ENCODE assay signal across 28 cellular contexts in genomic region chr9:27429917-27430316, GRCh38.
DNase-seq lines count a peak whose midpoint lies in the region; ATAC-seq and TF ChIP-seq lines count a peak whose summit lies in the region.
"Had no signal": no experiment of that assay in that cellular context is flagged by ENCODE, and none has a peak within 500 bp of the region (broad histone marks: within the 10 kb centered on the region; RNA-seq: fewer than 3 reads in every experiment).

No MANE protein-coding gene starts in this region.

- no peaks in the 10 kb centered on the region for H3K9me3 Mint-ChIP-seq in nephron progenitor cell
- H3K9me3 Mint-ChIP-seq: activated naive CD8-positive, alpha-beta T cell treated with anti-CD3 and anti-CD28 coated beads, Interleukin-2, amount 50 U/mL, for 24 hours; stimulated activated effector memory CD8-positive, alpha-beta T cell treated with anti-CD3 and anti-CD28 coated beads, Interleukin-12 subunit alpha, Interleukin-12 subunit beta, amount 100 ng/mL, for 72 hours; T-cell had no signal

- H3K9me3 ChIP-seq in esophagus (ENCODE audit: control insufficient read depth in 2 of 2, insufficient read depth in 1 of 2, low read depth in 1 of 2, low read length in 1 of 2) (no peaks in the 10 kb centered on the region), uterus (no peaks in the 10 kb centered on the region)
- H3K9me3 ChIP-seq: BLaER1 treated with 17β-estradiol and CSF1 and Interleukin-3, amounts not matched to agents 10 nM and 100 nM; prostate gland; SJSA1 had no signal

- peaks cover 8% of the 10 kb centered on the region for H3K27me3 Mint-ChIP-seq in nephron progenitor cell (ENCODE audit: low read depth, poor library complexity)
- H3K27me3 Mint-ChIP-seq: activated naive CD8-positive, alpha-beta T cell treated with anti-CD3 and anti-CD28 coated beads, Interleukin-2, amount 50 U/mL, for 24 hours; memory B cell had no signal

- 56 to 64% methylated on average over 4 of the region's 4 CpGs for WGBS in esophagus, 2 donors

- intact Hi-C loops in uterus (cut with DNase I; ENCODE audit: low total_unique reads): no loop called here

- no peaks in the 10 kb centered on the region for H3K36me3 Mint-ChIP-seq in nephron progenitor cell (ENCODE audit: low read depth)
- H3K36me3 Mint-ChIP-seq: stimulated activated effector memory CD8-positive, alpha-beta T cell treated with anti-CD3 and anti-CD28 coated beads, Interleukin-12 subunit alpha, Interleukin-12 subunit beta, amount 100 ng/mL, for 72 hours; T-cell had no signal

- no peak for ATAC-seq in GM19467 (IDR thresholded peaks at IDR 0.05; ENCODE audit: unreplicated experiment)
- ATAC-seq: activated CD8-positive, alpha-beta T cell treated with anti-CD3 and anti-CD28 coated beads, Interleukin-2, amount 10 ng/mL, durations not matched to agents 7 days and 5 days; activated naive CD8-positive, alpha-beta T cell treated with anti-CD3 and anti-CD28 coated beads, Interleukin-2, amount 50 U/mL, for 24 hours; HCT116; K562; sciatic nerve; stimulated activated effector memory CD8-positive, alpha-beta T cell treated with anti-CD3 and anti-CD28 coated beads, Interleukin-12 subunit alpha, Interleukin-12 subunit beta, amount 100 ng/mL, for 72 hours; T-cell had no signal

- H3K27me3 ChIP-seq in esophagus (ENCODE audit: control insufficient read depth in 1 of 2, insufficient read depth in 2 of 2, low read length in 2 of 2) (no peaks in the 10 kb centered on the region), uterus (no peaks in the 10 kb centered on the region)
- H3K27me3 ChIP-seq: BLaER1 treated with 17β-estradiol and CSF1 and Interleukin-3, amounts not matched to agents 10 nM and 100 nM; SJSA1 had no signal

- TF ChIP-seq CTCF in nephron progenitor cell (IDR thresholded peaks at IDR 0.05) (no peak), uterus (IDR thresholded peaks at IDR 0.05) (no peak)

- peaks cover 100% of the 10 kb centered on the region for H3K4me1 Mint-ChIP-seq in nephron progenitor cell
- H3K4me1 Mint-ChIP-seq: stimulated activated effector memory CD8-positive, alpha-beta T cell treated with anti-CD3 and anti-CD28 coated beads, Interleukin-12 subunit alpha, Interleukin-12 subunit beta, amount 100 ng/mL, for 72 hours had no signal

- H3K4me3 Mint-ChIP-seq in nephron progenitor cell: peak overlapping the region; percentile 50
- H3K4me3 Mint-ChIP-seq: activated CD8-positive, alpha-beta T cell treated with anti-CD3 and anti-CD28 coated beads, Interleukin-2, amount 10 ng/mL, durations not matched to agents 7 days and 5 days; activated naive CD8-positive, alpha-beta T cell treated with anti-CD3 and anti-CD28 coated beads, Interleukin-2, amount 50 U/mL, for 24 hours; memory B cell; stimulated activated effector memory CD8-positive, alpha-beta T cell treated with anti-CD3 and anti-CD28 coated beads, Interleukin-12 subunit alpha, Interleukin-12 subunit beta, amount 100 ng/mL, for 72 hours; T-cell had no signal

- TF ChIP-seq POLR2A in uterus (IDR thresholded peaks at IDR 0.05): no peak

- H3K36me3 ChIP-seq in esophagus (ENCODE audit: control insufficient read depth in 2 of 2, insufficient read depth in 2 of 2, low read length in 1 of 2) (no peaks in the 10 kb centered on the region), uterus (no peaks in the 10 kb centered on the region)
- H3K36me3 ChIP-seq: prostate gland, SJSA1 had no signal

- peak; percentile 18 for DNase-seq in UCSD-AML1 (lab: John Stamatoyannopoulos, UW; ENCODE audit: unreplicated experiment)
- no peak for DNase-seq in nephron progenitor cell
- DNase-seq in uterus: no peak
- DNase-seq in iPS-NIHi11 (ENCODE audit: low spot score): no peak
- no peak for DNase-seq in HuH-7.5 (ENCODE audit: low spot score)
- DNase-seq: activated CD4-positive, alpha-beta T cell treated with anti-CD3 and anti-CD28 coated beads for 1 hour; activated CD8-positive, alpha-beta T cell treated with anti-CD3 and anti-CD28 coated beads, Interleukin-2, amount 10 ng/mL, durations not matched to agents 7 days and 5 days; activated gamma-delta T cell; activated naive CD8-positive, alpha-beta T cell treated with anti-CD3 and anti-CD28 coated beads, Interleukin-2, amount 50 U/mL, for 24 hours; activated T-cell treated with anti-CD3 and anti-CD28 coated beads for 4 hours; COR-L47; DMS79; effector memory CD4-positive, alpha-beta T cell; GF-D8; NCI-H2029 treated with DMSO at 0.1 percent for 48 hours; NCI-H774; stimulated activated CD4-positive, alpha-beta T cell treated with anti-CD3 and anti-CD28 coated beads, Interleukin-4, amount 100 ng/mL, for 24 hours; T-cell had no signal

- H3K4me3 ChIP-seq in esophagus (ENCODE audit: low read depth in 1 of 2, low read length in 2 of 2) (no peak overlapping the region), uterus (no peak overlapping the region)
- H3K4me3 ChIP-seq: BLaER1 treated with 17β-estradiol and CSF1 and Interleukin-3, amounts not matched to agents 10 nM and 100 nM; K562; prostate gland; SJSA1 had no signal

- H3K27ac ChIP-seq in esophagus (ENCODE audit: low read depth in 2 of 2, low read length in 1 of 2) (peak overlapping the region; percentile 7 to 13), uterus (peak overlapping the region; percentile 67 to 88)
- H3K27ac ChIP-seq: BLaER1 treated with 17β-estradiol and CSF1 and Interleukin-3, amounts not matched to agents 10 nM and 100 nM; SJSA1 had no signal

- peaks cover 0 to 9% of the 10 kb centered on the region in 2 donors for H3K4me1 ChIP-seq in esophagus (ENCODE audit: control insufficient read depth in 2 of 2, insufficient read depth in 2 of 2, low read length in 1 of 2)
- H3K4me1 ChIP-seq in uterus: peaks cover 0 to 17% of the 10 kb centered on the region in 2 donors
- H3K4me1 ChIP-seq: prostate gland, SJSA1 had no signal

- H3K27ac Mint-ChIP-seq in nephron progenitor cell: peak overlapping the region; percentile 96
- H3K27ac Mint-ChIP-seq: activated CD8-positive, alpha-beta T cell treated with anti-CD3 and anti-CD28 coated beads, Interleukin-2, amount 10 ng/mL, durations not matched to agents 7 days and 5 days; activated naive CD8-positive, alpha-beta T cell treated with anti-CD3 and anti-CD28 coated beads, Interleukin-2, amount 50 U/mL, for 24 hours; memory B cell; stimulated activated effector memory CD8-positive, alpha-beta T cell treated with anti-CD3 and anti-CD28 coated beads, Interleukin-12 subunit alpha, Interleukin-12 subunit beta, amount 100 ng/mL, for 72 hours; T-cell had no signal
